In genomic region chr7:66679633-66679980, GRCh38 we compare ENCODE assay signal across 1 cellular context.
TF ChIP-seq lines count a peak whose summit lies in the region.

No MANE protein-coding gene starts in this region.

TF ChIP-seq in HepG2, 621 proteins besides CTCF, POLR2A, EP300 and RAD21:
- TF ChIP-seq, protein P1, sequence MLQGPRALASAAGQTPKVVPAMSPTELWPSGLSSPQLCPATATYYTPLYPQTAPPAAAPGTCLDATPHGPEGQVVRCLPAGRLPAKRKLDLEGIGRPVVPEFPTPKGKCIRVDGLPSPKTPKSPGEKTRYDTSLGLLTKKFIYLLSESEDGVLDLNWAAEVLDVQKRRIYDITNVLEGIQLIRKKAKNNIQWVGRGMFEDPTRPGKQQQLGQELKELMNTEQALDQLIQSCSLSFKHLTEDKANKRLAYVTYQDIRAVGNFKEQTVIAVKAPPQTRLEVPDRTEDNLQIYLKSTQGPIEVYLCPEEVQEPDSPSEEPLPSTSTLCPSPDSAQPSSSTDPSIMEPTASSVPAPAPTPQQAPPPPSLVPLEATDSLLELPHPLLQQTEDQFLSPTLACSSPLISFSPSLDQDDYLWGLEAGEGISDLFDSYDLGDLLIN (CRISPR knock-in tag; IDR thresholded peaks at IDR 0.05; ENCODE audit: borderline replicate concordance) = no peak
- TF ChIP-seq HOXA3 (CRISPR knock-in tag; IDR thresholded peaks at IDR 0.05) (no peak), RARG (CRISPR knock-in tag; IDR thresholded peaks at IDR 0.05; ENCODE audit: low read depth) (no peak), ZNF501 (CRISPR knock-in tag; IDR thresholded peaks at IDR 0.05) (no peak), ZNF530 (CRISPR knock-in tag; IDR thresholded peaks at IDR 0.05; ENCODE audit: low read depth) (no peak), ZKSCAN8 (CRISPR knock-in tag; IDR thresholded peaks at IDR 0.05; ENCODE audit: borderline replicate concordance) (no peak), PRDM4 (CRISPR knock-in tag; IDR thresholded peaks at IDR 0.05; ENCODE audit: borderline replicate concordance) (no peak), EED (CRISPR knock-in tag; IDR thresholded peaks at IDR 0.05) (no peak), ZNF24 (IDR thresholded peaks at IDR 0.05) (no peak)
- TF ChIP-seq, protein P2, sequence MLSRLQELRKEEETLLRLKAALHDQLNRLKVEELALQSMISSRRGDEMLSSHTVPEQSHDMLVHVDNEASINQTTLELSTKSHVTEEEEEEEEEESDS (CRISPR knock-in tag; IDR thresholded peaks at IDR 0.05; ENCODE audit: borderline replicate concordance) = no peak
